Comparison of ENCODE assay signal across 10 cellular contexts in genomic region chr10:17984056-17984455, GRCh38. TPM values are rescaled to one million over a fixed set of nuclear protein-coding genes. Genes with fewer than 3 reads are reported as not detected.
A peak's percentile ranks its signal among the peaks of the same experiment; 100 is the strongest.
DNase-seq lines count a peak whose midpoint lies in the region; ATAC-seq lines count a peak whose summit lies in the region.
"Had no signal": no experiment of that assay in that cellular context is flagged by ENCODE, and none has a peak within 500 bp of the region (broad histone marks: within the 10 kb centered on the region; RNA-seq: fewer than 3 reads in every experiment).

No MANE protein-coding gene starts in this region.

- no peaks in the 10 kb centered on the region for H3K9me3 ChIP-seq in mesenchymal stem cell (ENCODE audit: control insufficient read depth, low read length)

- no peaks in the 10 kb centered on the region for H3K79me1 ChIP-seq in mesenchymal stem cell (replicated peaks; ENCODE audit: low read length, poor library complexity, severe bottlenecking)

- no peak overlapping the region for H2AFZ ChIP-seq in mesenchymal stem cell (ENCODE audit: low read depth, low read length)

- H4K8ac ChIP-seq in mesenchymal stem cell (ENCODE audit: low read length) = no peak overlapping the region

- H3K27me3 ChIP-seq in mesenchymal stem cell (ENCODE audit: control insufficient read depth in 1 of 2, insufficient read depth in 1 of 2, low read length in 2 of 2) = no peaks in the 10 kb centered on the region

- 20% methylated on average over 1 of the region's 1 CpG for WGBS in mesenchymal stem cell

- no peak overlapping the region for H2BK5ac ChIP-seq in mesenchymal stem cell (ENCODE audit: low read depth, low read length, poor library complexity, severe bottlenecking)

- H3K14ac ChIP-seq in mesenchymal stem cell (ENCODE audit: low read length in 2 of 2) = no peak overlapping the region

- H2BK15ac ChIP-seq in mesenchymal stem cell (ENCODE audit: low read depth, poor library complexity, severe bottlenecking) = no peak overlapping the region

- H3K27ac ChIP-seq in mesenchymal stem cell (ENCODE audit: low read length, poor library complexity, severe bottlenecking) = no peak overlapping the region

- no peak overlapping the region for H3K4ac ChIP-seq in mesenchymal stem cell (ENCODE audit: low read depth in 1 of 2, low read length in 2 of 2)

- H2BK12ac ChIP-seq in mesenchymal stem cell (ENCODE audit: low read length in 2 of 2) = no peak overlapping the region

- H3K23ac ChIP-seq in mesenchymal stem cell (ENCODE audit: low read length in 2 of 2) = no peak overlapping the region

- no peak overlapping the region for H2BK120ac ChIP-seq in mesenchymal stem cell (ENCODE audit: low read depth, low read length)

- no peak overlapping the region for H3K4me3 ChIP-seq in mesenchymal stem cell (ENCODE audit: insufficient read depth in 1 of 2, low read depth in 1 of 2, low read length in 2 of 2)

- no peak overlapping the region for H3K18ac ChIP-seq in mesenchymal stem cell (ENCODE audit: low read depth in 1 of 2, low read length in 2 of 2)

- no peak overlapping the region for H3K9ac ChIP-seq in mesenchymal stem cell (ENCODE audit: low read length)

- DNase-seq in MV-4-11 (lab: John Stamatoyannopoulos, UW) = peak; percentile 90
- peak; percentile 12 for DNase-seq in mesenchymal stem cell
- DNase-seq in KBM-7 = no peak
- DNase-seq in stimulated activated CD4-positive, alpha-beta T cell treated with anti-CD3 and anti-CD28 coated beads, Interleukin-4, amount 100 ng/mL, for 4 hours = no peak
- DNase-seq in activated CD4-positive, alpha-beta T cell treated with anti-CD3 and anti-CD28 coated beads, Interleukin-2, amount 50 U/mL, for 4 hours = no peak
- DNase-seq in cerebellum (ENCODE audit: low spot score) = no peak
- DNase-seq: naive B cell, NCI-H345 had no signal

- peaks cover 3% of the 10 kb centered on the region for H3K4me1 ChIP-seq in mesenchymal stem cell (ENCODE audit: control insufficient read depth, insufficient read depth, low read depth, low read length)

- no peak overlapping the region for H4K91ac ChIP-seq in mesenchymal stem cell (ENCODE audit: low read length)

- H3K4me2 ChIP-seq in mesenchymal stem cell (ENCODE audit: low read length, poor library complexity, severe bottlenecking) = no peak overlapping the region

- H2AK5ac ChIP-seq in mesenchymal stem cell (ENCODE audit: low read length, severe bottlenecking) = no peak overlapping the region

- H3K36me3 ChIP-seq in mesenchymal stem cell (ENCODE audit: control insufficient read depth in 1 of 2, insufficient read depth in 2 of 2, low read depth in 1 of 2, low read length in 2 of 2) = no peaks in the 10 kb centered on the region

- in situ Hi-C loops in KBM-7 (cut with MboI; ENCODE audit: low pct_unique_long_range_greater_than_20kb, low sequenced_read_pairs) = no loop called here

- ATAC-seq in GM18868 (IDR thresholded peaks at IDR 0.05; ENCODE audit: unreplicated experiment) (peak; percentile 94), HG02763 (IDR thresholded peaks at IDR 0.05; ENCODE audit: unreplicated experiment) (peak; percentile 65)

RNA-seq across cellular contexts. Expression of gene SLC39A12, which starts 32.3 kb away (rescaled TPM):
- polyA plus RNA-seq in mesenchymal stem cell (2013, experiment 1 of 2) = not detected
- not detected for polyA plus RNA-seq in mesenchymal stem cell (2013, experiment 2 of 2)
- 0.54 TPM for total RNA-seq in cerebellum

Comparison
In these comparisons a context has a peak if more than half of its experiments do, and no peak if none do; other contexts are left out.
1. DNase-seq: peak in MV-4-11 (single experiment) and mesenchymal stem cell (single experiment); none in KBM-7 (single experiment), stimulated activated CD4-positive, alpha-beta T cell treated with anti-CD3 and anti-CD28 coated beads, Interleukin-4, amount 100 ng/mL, for 4 hours (0 of 2), activated CD4-positive, alpha-beta T cell treated with anti-CD3 and anti-CD28 coated beads, Interleukin-2, amount 50 U/mL, for 4 hours (0 of 2) and cerebellum (single experiment).